1 cellular context compared by ENCODE assay signal in genomic region chr2:9656270-9656766, GRCh38.
TF ChIP-seq lines count a peak whose summit lies in the region.

No MANE protein-coding gene starts in this region.

TF ChIP-seq in HCT116, 20 proteins besides CTCF, POLR2A, EP300 and RAD21 (continued from another document):
- TF ChIP-seq, protein P1, sequence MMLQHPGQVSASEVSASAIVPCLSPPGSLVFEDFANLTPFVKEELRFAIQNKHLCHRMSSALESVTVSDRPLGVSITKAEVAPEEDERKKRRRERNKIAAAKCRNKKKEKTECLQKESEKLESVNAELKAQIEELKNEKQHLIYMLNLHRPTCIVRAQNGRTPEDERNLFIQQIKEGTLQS (IDR thresholded peaks at IDR 0.05): no peak
- no peak for TF ChIP-seq EGR1 (IDR thresholded peaks at IDR 0.05; ENCODE audit: low read depth)
- TF ChIP-seq ZFX (IDR thresholded peaks at IDR 0.05): no peak
- TF ChIP-seq ZNF274 (IDR thresholded peaks at IDR 0.05; ENCODE audit: low read depth, low read length): no peak
- no peak for TF ChIP-seq TCF7L2 (IDR thresholded peaks at IDR 0.05; ENCODE audit: borderline replicate concordance, extremely low read depth, insufficient read depth, insufficient read length)
- TF ChIP-seq FOSL1 (IDR thresholded peaks at IDR 0.05; ENCODE audit: low read depth): no peak
- no peak for TF ChIP-seq EZH2phosphoT487 (IDR thresholded peaks at IDR 0.05; ENCODE audit: borderline replicate concordance)
- TF ChIP-seq CEBPB (IDR thresholded peaks at IDR 0.05; ENCODE audit: low read depth): no peak
- no peak for TF ChIP-seq SP1 (IDR thresholded peaks at IDR 0.05; ENCODE audit: low read depth)
- no peak for TF ChIP-seq CBX3 (IDR thresholded peaks at IDR 0.05; ENCODE audit: low read depth)
- TF ChIP-seq ELF1 (IDR thresholded peaks at IDR 0.05; ENCODE audit: borderline replicate concordance, low read depth): no peak
